ENCODE assay signal across 18 cellular contexts in the genomic region with DNA sequence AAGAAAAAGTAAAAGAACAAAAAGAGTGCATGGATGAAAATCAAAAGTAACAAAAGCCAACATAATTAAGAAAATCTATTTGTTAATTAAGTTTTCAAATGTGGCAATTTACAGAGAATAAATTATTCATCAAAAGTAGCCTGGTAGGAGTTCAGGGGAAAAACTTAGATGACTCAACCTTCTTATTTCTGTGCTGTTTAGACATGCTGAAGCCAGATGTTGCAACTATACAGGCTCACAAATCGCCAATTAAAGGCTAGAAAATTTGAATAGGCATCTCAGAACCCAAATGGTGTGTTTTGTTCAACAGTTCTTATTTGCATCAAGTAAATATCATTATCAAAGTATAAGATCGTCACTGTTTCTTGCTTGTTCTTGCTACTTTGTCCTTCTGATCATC.
A peak's percentile ranks its signal among the peaks of the same experiment; 100 is the strongest.
DNase-seq lines count a peak whose midpoint lies in the region; ATAC-seq and TF ChIP-seq lines count a peak whose summit lies in the region.
"Had no signal": no experiment of that assay in that cellular context is flagged by ENCODE, and none has a peak within 500 bp of the region (broad histone marks: within the 10 kb centered on the region; RNA-seq: fewer than 3 reads in every experiment).

No MANE protein-coding gene starts in this region.

- no peaks in the 10 kb centered on the region for H3F3A ChIP-seq in smooth muscle cell (ENCODE audit: low read depth)

- H3K4me1 ChIP-seq in smooth muscle cell (ENCODE audit: low read depth), result peaks cover 5% of the 10 kb centered on the region
- H3K4me1 ChIP-seq: prostate gland had no signal

- ATAC-seq in esophagus mucosa, result peak; percentile 77
- ATAC-seq: activated naive CD4-positive, alpha-beta T cell treated with anti-CD3 and anti-CD28 coated beads, Interleukin-2, amount 50 U/mL, for 72 hours; left lobe of liver had no signal

- H3K27ac Mint-ChIP-seq in activated CD4-positive, alpha-beta memory T cell treated with anti-CD3 and anti-CD28 coated beads for 36 hours, result no peak overlapping the region
- H3K27ac Mint-ChIP-seq: activated CD4-positive, alpha-beta T cell treated with anti-CD3 and anti-CD28 coated beads, Interleukin-2, amount 10 ng/mL, durations not matched to agents 24 days and 14 days; activated naive CD4-positive, alpha-beta T cell treated with anti-CD3 and anti-CD28 coated beads, Interleukin-2, amount 50 U/mL, for 72 hours; CD8-positive, alpha-beta memory T cell had no signal

- POLR2A ChIA-PET in RWPE1 (lab: Yijun Ruan, JAX; ENCODE audit: low non-redundant PET), result no interaction called here
- POLR2A ChIA-PET in activated CD4-positive, alpha-beta memory T cell treated with anti-CD3 and anti-CD28 coated beads for 36 hours (lab: Charles Lee), result no interaction called here

- H2AFZ ChIP-seq in smooth muscle cell (ENCODE audit: low read depth), result peak overlapping the region; percentile 55

- H3K36me3 Mint-ChIP-seq in activated CD4-positive, alpha-beta memory T cell treated with anti-CD3 and anti-CD28 coated beads for 36 hours, result no peaks in the 10 kb centered on the region
- H3K36me3 Mint-ChIP-seq: activated naive CD4-positive, alpha-beta T cell treated with anti-CD3 and anti-CD28 coated beads, Interleukin-2, amount 50 U/mL, for 72 hours; CD8-positive, alpha-beta memory T cell had no signal

- no peaks in the 10 kb centered on the region for H3K27me3 ChIP-seq in smooth muscle cell (ENCODE audit: low read depth)
- H3K27me3 ChIP-seq: suprapubic skin had no signal

- no peaks in the 10 kb centered on the region for H3K4me1 Mint-ChIP-seq in activated CD4-positive, alpha-beta memory T cell treated with anti-CD3 and anti-CD28 coated beads for 36 hours (ENCODE audit: low read depth)
- H3K4me1 Mint-ChIP-seq: activated CD4-positive, alpha-beta T cell treated with anti-CD3 and anti-CD28 coated beads, Interleukin-2, amount 10 ng/mL, durations not matched to agents 24 days and 14 days; CD8-positive, alpha-beta memory T cell had no signal

- peak; percentile 8 for DNase-seq in NCI-H446 treated with DMSO at 0.1 percent for 48 hours (lab: John Stamatoyannopoulos, UW)
- DNase-seq in NCI-H446 (lab: John Stamatoyannopoulos, UW), result no peak
- peak; percentile 59 for DNase-seq in RWPE1 (ENCODE audit: low spot score)
- no peak for DNase-seq in smooth muscle cell (lab: John Stamatoyannopoulos, UW; ENCODE audit: unreplicated experiment)
- DNase-seq in activated CD4-positive, alpha-beta T cell treated with anti-CD3 and anti-CD28 coated beads, Interleukin-2, amount 50 U/mL, for 48 hours, result no peak
- DNase-seq in stimulated activated CD4-positive, alpha-beta T cell treated with anti-CD3 and anti-CD28 coated beads, Interleukin-12 subunit alpha, Interleukin-12 subunit beta, amount 100 ng/mL, for 4 hours, result no peak
- no peak for DNase-seq in activated CD4-positive, alpha-beta memory T cell treated with anti-CD3 and anti-CD28 coated beads for 36 hours
- DNase-seq: 8988T; activated CD4-positive, alpha-beta T cell treated with anti-CD3 and anti-CD28 coated beads, Interleukin-2, amount 10 ng/mL, durations not matched to agents 24 days and 14 days; activated T-cell treated with anti-CD3 and anti-CD28 coated beads, Interleukin-2, amount 50 U/mL, for 1 hour; CD8-positive, alpha-beta memory T cell; GF-D8; T1000 had no signal

- peak overlapping the region; percentile 4 for H3K4me2 ChIP-seq in smooth muscle cell

- no peaks in the 10 kb centered on the region for H3K79me2 ChIP-seq in smooth muscle cell (ENCODE audit: low read depth)

- no peaks in the 10 kb centered on the region for H4K20me1 ChIP-seq in smooth muscle cell (ENCODE audit: low read depth)

- TF ChIP-seq CTCF in RWPE1 (conservative IDR thresholded peaks at IDR 0.05; ENCODE audit: low read depth), result no peak
- TF ChIP-seq CTCF in smooth muscle cell (IDR thresholded peaks at IDR 0.05; ENCODE audit: borderline replicate concordance, insufficient read depth, poor library complexity, severe bottlenecking), result no peak

- no peak overlapping the region for H3K9ac ChIP-seq in smooth muscle cell (ENCODE audit: low read depth)

- H3K27me3 Mint-ChIP-seq in activated CD4-positive, alpha-beta memory T cell treated with anti-CD3 and anti-CD28 coated beads for 36 hours, result no peaks in the 10 kb centered on the region
- H3K27me3 Mint-ChIP-seq: activated CD4-positive, alpha-beta T cell treated with anti-CD3 and anti-CD28 coated beads, Interleukin-2, amount 10 ng/mL, durations not matched to agents 24 days and 14 days; CD8-positive, alpha-beta memory T cell had no signal

- no peaks in the 10 kb centered on the region for H3K9me3 Mint-ChIP-seq in activated CD4-positive, alpha-beta memory T cell treated with anti-CD3 and anti-CD28 coated beads for 36 hours
- H3K9me3 Mint-ChIP-seq: activated CD4-positive, alpha-beta T cell treated with anti-CD3 and anti-CD28 coated beads, Interleukin-2, amount 10 ng/mL, durations not matched to agents 24 days and 14 days; activated naive CD4-positive, alpha-beta T cell treated with anti-CD3 and anti-CD28 coated beads, Interleukin-2, amount 50 U/mL, for 72 hours had no signal

- no peaks in the 10 kb centered on the region for H3K9me3 ChIP-seq in smooth muscle cell (replicated peaks; ENCODE audit: low read depth)
- H3K9me3 ChIP-seq: prostate gland, suprapubic skin had no signal

- 44% methylated on average over 2 of the region's 2 CpGs for whole genome bisulfite sequencing in smooth muscle cell (ENCODE audit: low lambda C conversion rate)

- no peak overlapping the region for H3K4me3 ChIP-seq in smooth muscle cell
- H3K4me3 ChIP-seq: prostate gland, suprapubic skin had no signal

- intact Hi-C loops in activated CD4-positive, alpha-beta memory T cell treated with anti-CD3 and anti-CD28 coated beads for 36 hours (cut with micrococcal nuclease), result no loop called here

- no peak overlapping the region for H3K4me3 Mint-ChIP-seq in activated CD4-positive, alpha-beta memory T cell treated with anti-CD3 and anti-CD28 coated beads for 36 hours
- H3K4me3 Mint-ChIP-seq: activated CD4-positive, alpha-beta T cell treated with anti-CD3 and anti-CD28 coated beads, Interleukin-2, amount 10 ng/mL, durations not matched to agents 24 days and 14 days; CD8-positive, alpha-beta memory T cell had no signal

- no peaks in the 10 kb centered on the region for H3K36me3 ChIP-seq in smooth muscle cell (ENCODE audit: low read depth)
- H3K36me3 ChIP-seq: prostate gland, suprapubic skin had no signal

- H3K27ac ChIP-seq in RWPE1 (no peak overlapping the region), smooth muscle cell (ENCODE audit: low read depth) (peak overlapping the region; percentile 56)
- H3K27ac ChIP-seq: prostate gland, suprapubic skin had no signal

- CTCF ChIA-PET in RWPE1 (lab: Yijun Ruan, JAX), result interaction anchor here (0.7 kb wide), 2 partner anchors 49 to 347 kb away, joined by 4 to 5 read pairs; no protein-coding TSS in a partner anchor
- CTCF ChIA-PET in activated CD4-positive, alpha-beta memory T cell treated with anti-CD3 and anti-CD28 coated beads for 36 hours (lab: Charles Lee), result no interaction called here

Comparison
In these comparisons a context has a peak if more than half of its experiments do, and no peak if none do; other contexts are left out.
1. DNase-seq: peak in NCI-H446 treated with DMSO at 0.1 percent for 48 hours (single experiment) and RWPE1 (single experiment); none in NCI-H446 (0 of 2), smooth muscle cell (single experiment), activated CD4-positive, alpha-beta T cell treated with anti-CD3 and anti-CD28 coated beads, Interleukin-2, amount 50 U/mL, for 48 hours (0 of 2), stimulated activated CD4-positive, alpha-beta T cell treated with anti-CD3 and anti-CD28 coated beads, Interleukin-12 subunit alpha, Interleukin-12 subunit beta, amount 100 ng/mL, for 4 hours (single experiment) and activated CD4-positive, alpha-beta memory T cell treated with anti-CD3 and anti-CD28 coated beads for 36 hours (single experiment).